ENCODE assay signal across 8 cellular contexts in genomic region chr1:226737819-226738420, GRCh38. TPM values are rescaled to one million over a fixed set of nuclear protein-coding genes. Genes with fewer than 3 reads are reported as not detected.
DNase-seq lines count a peak whose midpoint lies in the region; ATAC-seq and TF ChIP-seq lines count a peak whose summit lies in the region.

No MANE protein-coding gene starts in this region.

- H3K27ac ChIP-seq in ectodermal cell (ENCODE audit: insufficient read depth, low read depth, low read length, poor library complexity, severe bottlenecking), result no peak overlapping the region
- peak overlapping the region; percentile 79 to 87 for H3K27ac ChIP-seq in lung (ENCODE audit: low read depth in 1 of 2, low read length in 1 of 2)

- peak; percentile 23 for ATAC-seq in GM19035 (IDR thresholded peaks at IDR 0.05; ENCODE audit: unreplicated experiment)
- peak; percentile 43 for ATAC-seq in lung (ENCODE audit: insufficient read depth, low FRiP score)
- peak; percentile 34 for ATAC-seq in stimulated activated naive CD8-positive, alpha-beta T cell treated with anti-CD3 and anti-CD28 coated beads, Interleukin-15, Interleukin-2, amounts not matched to agents 100 U/mL and 50 U/mL, for 24 hours
- ATAC-seq in GM19467 (IDR thresholded peaks at IDR 0.05; ENCODE audit: unreplicated experiment), result no peak

- H3K9me3 ChIP-seq in ectodermal cell (ENCODE audit: control insufficient read depth, low read length) (no peaks in the 10 kb centered on the region), lung (ENCODE audit: control insufficient read depth in 2 of 2, insufficient read depth in 1 of 2, low read length in 1 of 2) (no peaks in the 10 kb centered on the region)

- DNase-seq in Ammon's horn (ENCODE audit: low spot score) (peak; percentile 68), LHCN-M2 (ENCODE audit: low read depth) (peak; percentile 12), lung (ENCODE audit: low spot score) (peak; percentile 56)
- peak; percentile 63 for DNase-seq in activated CD4-positive, alpha-beta T cell treated with anti-CD3 and anti-CD28 coated beads for 48 hours
- peak; percentile 62 for DNase-seq in stimulated activated naive CD8-positive, alpha-beta T cell treated with anti-CD3 and anti-CD28 coated beads, Interleukin-15, Interleukin-2, amounts not matched to agents 100 U/mL and 50 U/mL, for 24 hours

- H3K4me3 ChIP-seq in ectodermal cell (ENCODE audit: insufficient read depth, low read depth, low read length), result peak overlapping the region; percentile 71
- H3K4me3 ChIP-seq in lung, result peak overlapping the region; percentile 75

- 0% methylated on average over 49 of the region's 49 CpGs for WGBS in ectodermal cell, 2 experiments
- WGBS in lung, 2 donors, result 0% methylated on average over 49 of the region's 49 CpGs

- TF ChIP-seq CTCF in lung (IDR thresholded peaks at IDR 0.05; ENCODE audit: control extremely low read depth, extremely low read depth), result no peak

- H3K27me3 ChIP-seq in ectodermal cell (ENCODE audit: control insufficient read depth, insufficient read depth, low read length, poor library complexity, severe bottlenecking) (peaks cover 51% of the 10 kb centered on the region), lung (ENCODE audit: control insufficient read depth, insufficient read depth) (no peaks in the 10 kb centered on the region)

- no peaks in the 10 kb centered on the region for H3K36me3 ChIP-seq in ectodermal cell (ENCODE audit: control insufficient read depth, insufficient read depth, low read length)
- H3K36me3 ChIP-seq in lung (ENCODE audit: control insufficient read depth in 2 of 2, insufficient read depth in 2 of 2, low read length in 2 of 2), result peaks cover 0 to 16% of the 10 kb centered on the region in 2 donors

- peaks cover 24% of the 10 kb centered on the region for H3K4me1 ChIP-seq in ectodermal cell (ENCODE audit: control insufficient read depth, insufficient read depth, low read length)
- H3K4me1 ChIP-seq in lung (ENCODE audit: control insufficient read depth in 2 of 2, insufficient read depth in 2 of 2, low read length in 2 of 2), result peaks cover 3 to 12% of the 10 kb centered on the region in 2 donors

RNA-seq across cellular contexts. Expression of gene ITPKB, which starts 1.2 kb away (rescaled TPM):
- total RNA-seq in LHCN-M2 (2014; rRNA removed) (0.19 and 0.40 TPM in 2 replicates), lung (10 to 100 TPM; 42.8 to 46.6 TPM)
- 0.35 TPM for polyA plus RNA-seq in LHCN-M2 (2012)
- polyA plus RNA-seq in ectodermal cell (2013, experiment 1 of 4), result 17.1 TPM
- 18.1 TPM for polyA plus RNA-seq in ectodermal cell (2013, experiment 2 of 4)
- 11.2 TPM for polyA plus RNA-seq in ectodermal cell (2013, experiment 3 of 4)
- 12.5 TPM for polyA plus RNA-seq in ectodermal cell (2013, experiment 4 of 4)
- polyA plus RNA-seq in lung, result 10 to 100 TPM in 1 of 2 donors, 1 to 10 TPM in 1; 9.9 to 13.4 TPM

Comparison
In these comparisons a context has a peak if more than half of its experiments do, and no peak if none do; other contexts are left out.
1. DNase-seq: peak in every context shown above with its lines; median percentile 68 in Ammon's horn; 63 in activated CD4-positive, alpha-beta T cell treated with anti-CD3 and anti-CD28 coated beads for 48 hours; 62 in stimulated activated naive CD8-positive, alpha-beta T cell treated with anti-CD3 and anti-CD28 coated beads, Interleukin-15, Interleukin-2, amounts not matched to agents 100 U/mL and 50 U/mL, for 24 hours; 56 in lung; 12 in LHCN-M2.
2. RNA of gene ITPKB, which starts 1.2 kb away (total RNA-seq): 42.8 to 46.6 TPM in lung; 0.19 to 0.40 TPM in LHCN-M2; every median in the first group is over 10 times any median in the second.